In the genomic region with DNA sequence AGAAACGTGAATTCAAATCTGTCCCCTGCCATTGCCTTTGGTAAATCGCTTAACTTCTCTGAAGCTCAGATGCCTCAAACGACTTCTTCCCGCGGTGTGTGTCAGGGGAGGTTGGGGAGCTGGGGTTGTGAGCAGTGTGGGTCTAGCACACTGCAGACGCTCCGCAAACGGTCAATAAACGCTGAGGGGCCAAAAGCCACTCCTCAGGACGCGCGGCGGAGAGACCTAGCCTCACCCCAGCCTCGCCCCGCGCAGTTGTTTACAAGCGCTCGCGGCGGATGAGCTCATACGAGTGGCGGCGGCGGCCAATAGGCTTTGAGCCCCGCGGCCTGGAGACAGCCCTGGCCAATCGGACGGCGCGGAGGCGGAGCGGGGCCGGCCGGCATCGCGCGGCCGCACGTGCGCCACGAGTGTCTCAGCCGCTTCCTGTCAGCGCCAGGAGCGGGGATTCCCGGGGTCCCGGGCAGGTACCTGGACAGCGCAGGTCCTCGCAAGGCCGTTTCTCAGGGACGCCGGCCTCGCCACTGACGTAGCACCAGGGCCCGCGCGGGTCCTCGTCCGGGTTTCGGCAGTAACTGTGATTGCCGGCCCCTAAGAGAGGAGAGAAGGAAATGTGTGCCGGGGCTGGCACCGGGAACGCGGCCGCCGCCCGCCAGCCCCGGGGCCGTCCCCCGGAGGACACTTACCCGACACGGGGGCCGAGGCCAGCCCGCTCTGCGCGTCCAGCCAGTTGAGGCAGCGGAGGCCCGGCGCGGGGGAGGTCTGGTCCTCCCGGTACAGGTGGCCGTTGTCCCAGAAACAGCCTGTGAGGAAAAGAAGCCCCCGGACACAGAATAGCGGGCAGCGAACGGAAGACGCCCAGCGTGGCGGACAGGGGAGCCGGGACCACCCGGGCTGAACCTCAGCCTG, we compare ENCODE assay signal across 8 cellular contexts. TPM values are rescaled to one million over a fixed set of nuclear protein-coding genes. Genes with fewer than 3 reads are reported as not detected.
DNase-seq lines count a peak whose midpoint lies in the region; ATAC-seq and TF ChIP-seq lines count a peak whose summit lies in the region.

No MANE protein-coding gene starts in this region.

- no peaks in the 10 kb centered on the region for H3K9me3 ChIP-seq in parathyroid adenoma (ENCODE audit: control insufficient read depth, low read length)
- no peaks in the 10 kb centered on the region for H3K9me3 ChIP-seq in tibial nerve

- H3K27me3 Mint-ChIP-seq in activated naive CD8-positive, alpha-beta T cell treated with anti-CD3 and anti-CD28 coated beads, Interleukin-2, amount 10 ng/mL, durations not matched to agents 7 days and 5 days = no peaks in the 10 kb centered on the region

- peak overlapping the region; percentile 98 for H3K27ac Mint-ChIP-seq in activated naive CD8-positive, alpha-beta T cell treated with anti-CD3 and anti-CD28 coated beads, Interleukin-2, amount 10 ng/mL, durations not matched to agents 7 days and 5 days

- H3K27ac ChIP-seq in parathyroid adenoma = peak overlapping the region; percentile 78
- peak overlapping the region; percentile 92 to 99 (median 98) for H3K27ac ChIP-seq in tibial nerve

- H3K36me3 ChIP-seq in parathyroid adenoma (ENCODE audit: control insufficient read depth, insufficient read depth, low read length) (no peaks in the 10 kb centered on the region), tibial nerve (peaks cover 0 to 37% (median 20%) of the 10 kb centered on the region in 3 donors)

- peak overlapping the region; percentile 93 for H3K4me3 Mint-ChIP-seq in activated naive CD8-positive, alpha-beta T cell treated with anti-CD3 and anti-CD28 coated beads, Interleukin-2, amount 10 ng/mL, durations not matched to agents 7 days and 5 days

- H3K79me2 ChIP-seq in parathyroid adenoma = no peaks in the 10 kb centered on the region

- DNase-seq in NCI-H1048 (lab: John Stamatoyannopoulos, UW) = peak; percentile 88
- peak; percentile 94 for DNase-seq in SKM-1 treated with dmso at 0.1 percent for 144 hours (lab: John Stamatoyannopoulos, UW; ENCODE audit: unreplicated experiment)
- DNase-seq in activated naive CD8-positive, alpha-beta T cell treated with anti-CD3 and anti-CD28 coated beads, Interleukin-2, amount 10 ng/mL, durations not matched to agents 7 days and 5 days = peak; percentile 95
- DNase-seq in Right ventricle myocardium inferior (ENCODE audit: missing footprints) = peak; percentile 99
- DNase-seq in tibial nerve (ENCODE audit: low spot score in 2 of 2) = peak; percentile 92 to 96

- peaks cover 7% of the 10 kb centered on the region for H3K36me3 Mint-ChIP-seq in activated naive CD8-positive, alpha-beta T cell treated with anti-CD3 and anti-CD28 coated beads, Interleukin-2, amount 10 ng/mL, durations not matched to agents 7 days and 5 days

- TF ChIP-seq EP300 in tibial nerve (IDR thresholded peaks at IDR 0.05) = peak; percentile 22 to 99

- H3K9me3 Mint-ChIP-seq in activated naive CD8-positive, alpha-beta T cell treated with anti-CD3 and anti-CD28 coated beads, Interleukin-2, amount 10 ng/mL, durations not matched to agents 7 days and 5 days = no peaks in the 10 kb centered on the region

- POLR2A ChIA-PET in activated naive CD8-positive, alpha-beta T cell treated with anti-CD3 and anti-CD28 coated beads, Interleukin-2, amount 10 ng/mL, durations not matched to agents 7 days and 5 days (lab: Charles Lee) = interaction anchor here (0.6 to 6.4 kb wide), 16 partner anchors 9 to 138 kb away, joined by 3 to 127 read pairs (median 5); partner anchors contain the start of genes LIMK2 and PATZ1

- peak; percentile 56 for TF ChIP-seq POLR2A in GM10847 (IDR thresholded peaks at IDR 0.05; ENCODE audit: extremely low read depth, insufficient read length)
- peak; percentile 95 to 98 for TF ChIP-seq POLR2A in tibial nerve (IDR thresholded peaks at IDR 0.05)

- TF ChIP-seq CTCF in parathyroid adenoma (IDR thresholded peaks at IDR 0.05) = no peak
- peak in 2 of 5 experiments; percentile 28 to 50 for TF ChIP-seq CTCF in tibial nerve (IDR thresholded peaks at IDR 0.05)

- ATAC-seq in HG02571 (IDR thresholded peaks at IDR 0.05; ENCODE audit: unreplicated experiment) (peak; percentile 86), Right ventricle myocardium inferior (peak; percentile 94)
- peak; percentile 85 for ATAC-seq in activated naive CD8-positive, alpha-beta T cell treated with anti-CD3 and anti-CD28 coated beads, Interleukin-2, amount 10 ng/mL, durations not matched to agents 7 days and 5 days (ENCODE audit: low read depth)

- H2AFZ ChIP-seq in parathyroid adenoma = peak overlapping the region; percentile 56

- intact Hi-C loops in Right ventricle myocardium inferior (cut with DNase I) = loop anchor here (5.0 kb wide), 2 partner anchors 57 to 78 kb away; partner anchors contain the start of genes LIMK2 and PATZ1

- peak overlapping the region; percentile 72 for H3K4me3 ChIP-seq in parathyroid adenoma (ENCODE audit: low read depth, low read length)
- peak overlapping the region; percentile 53 to 96 (median 84) for H3K4me3 ChIP-seq in tibial nerve

- peak overlapping the region; percentile 75 for H3K4me2 ChIP-seq in parathyroid adenoma (ENCODE audit: low read length)

- H3K27me3 ChIP-seq in parathyroid adenoma (ENCODE audit: control insufficient read depth, insufficient read depth, low read length) (no peaks in the 10 kb centered on the region), tibial nerve (no peaks in the 10 kb centered on the region)

- H3K4me1 Mint-ChIP-seq in activated naive CD8-positive, alpha-beta T cell treated with anti-CD3 and anti-CD28 coated beads, Interleukin-2, amount 10 ng/mL, durations not matched to agents 7 days and 5 days = peaks cover 59% of the 10 kb centered on the region

- H3K4me1 ChIP-seq in parathyroid adenoma (peaks cover under 1% of the 10 kb centered on the region), tibial nerve (peaks cover 0 to 73% (median 54%) of the 10 kb centered on the region in 4 donors)

- H3K9ac ChIP-seq in parathyroid adenoma = no peak overlapping the region

- WGBS in tibial nerve, 2 donors = 1 to 2% methylated on average over 24 to 62 of the region's 91 CpGs

RNA-seq across cellular contexts. Expression of gene PIK3IP1, which starts 1.5 kb away (rescaled TPM):
- 100 to 1,000 TPM; 110 to 125 TPM for total RNA-seq in activated naive CD8-positive, alpha-beta T cell treated with anti-CD3 and anti-CD28 coated beads, Interleukin-2, amount 10 ng/mL, durations not matched to agents 7 days and 5 days
- total RNA-seq in Right ventricle myocardium inferior (13.7 TPM), tibial nerve (100 to 1,000 TPM in 1 of 4 donors, 10 to 100 TPM in 3; 54.8 to 106 (median 80.5) TPM)

RNA-seq across cellular contexts. Expression of gene PATZ1, which starts 55.4 kb away (rescaled TPM):
- total RNA-seq in activated naive CD8-positive, alpha-beta T cell treated with anti-CD3 and anti-CD28 coated beads, Interleukin-2, amount 10 ng/mL, durations not matched to agents 7 days and 5 days = 10 to 100 TPM; 36.2 to 37.2 TPM
- total RNA-seq in Right ventricle myocardium inferior (9.7 TPM), tibial nerve (10 to 100 TPM; 27.1 to 33.5 (median 31.3) TPM)

Comparison
In these comparisons a context has a peak if more than half of its experiments do, and no peak if none do; other contexts are left out.
1. Peak in every context shown above with its lines: DNase-seq, ATAC-seq, H3K4me3 ChIP-seq and H3K27ac ChIP-seq.